In genomic region chr5:104431946-104432345, GRCh38 we compare ENCODE assay signal across 25 cellular contexts.
A peak's percentile ranks its signal among the peaks of the same experiment; 100 is the strongest.
DNase-seq lines count a peak whose midpoint lies in the region; ATAC-seq and TF ChIP-seq lines count a peak whose summit lies in the region.
"Had no signal": no experiment of that assay in that cellular context is flagged by ENCODE, and none has a peak within 500 bp of the region (broad histone marks: within the 10 kb centered on the region; RNA-seq: fewer than 3 reads in every experiment).

No MANE protein-coding gene starts in this region.

- ATAC-seq in GM18909 (IDR thresholded peaks at IDR 0.05; ENCODE audit: poor library complexity, unreplicated experiment), result no peak
- ATAC-seq: effector memory CD8-positive, alpha-beta T cell; left lobe of liver; T-helper 17 cell had no signal

- no peaks in the 10 kb centered on the region for H3K4me1 Mint-ChIP-seq in neural crest cell
- H3K4me1 Mint-ChIP-seq: CD14-positive monocyte, memory B cell, nephron progenitor cell, T-helper 17 cell had no signal

- no peaks in the 10 kb centered on the region for H3K36me3 Mint-ChIP-seq in neural crest cell (ENCODE audit: low read depth)
- H3K36me3 Mint-ChIP-seq: CD14-positive monocyte, memory B cell, type B pancreatic cell had no signal

- TF ChIP-seq CTCF in neural crest cell (conservative IDR thresholded peaks at IDR 0.05), result no peak

- H3K27ac Mint-ChIP-seq in neural crest cell (ENCODE audit: unreplicated experiment), result peak overlapping the region; percentile 43
- H3K27ac Mint-ChIP-seq: CD14-positive monocyte; effector memory CD8-positive, alpha-beta T cell; memory B cell; nephron progenitor cell; T-helper 17 cell; type B pancreatic cell had no signal

- DNase-seq in NCI-H2081 (lab: John Stamatoyannopoulos, UW), result peak; percentile 15 to 39
- no peak for DNase-seq in NCI-H2081 treated with DMSO at 0.1 percent for 48 hours (lab: John Stamatoyannopoulos, UW)
- DNase-seq in NCI-H1694 (lab: John Stamatoyannopoulos, UW), result peak; percentile 97
- DNase-seq in NCI-H82 treated with DMSO at 0.1 percent for 48 hours (lab: John Stamatoyannopoulos, UW; ENCODE audit: unreplicated experiment), result peak; percentile 73
- DNase-seq in neural crest cell (ENCODE audit: low read depth, low spot score), result no peak
- no peak for DNase-seq in NCI-H1417 treated with DMSO at 0.1 percent for 48 hours (lab: John Stamatoyannopoulos, UW)
- DNase-seq in activated gamma-delta T cell treated with Interleukin-2 at 50 U/mL for 16 hours, result no peak
- DNase-seq: 8988T; activated CD4-positive, alpha-beta T cell treated with anti-CD3 and anti-CD28 coated beads, Interleukin-2, amount 50 U/mL, for 48 hours; activated naive CD4-positive, alpha-beta T cell treated with Interleukin-2 at 50 U/mL for 16 hours; activated T-cell treated with anti-CD3 and anti-CD28 coated beads, Interleukin-2, amount 50 U/mL, for 48 hours; Caco-2; central memory CD4-positive, alpha-beta T cell; cortex of kidney; effector memory CD8-positive, alpha-beta T cell; nephron progenitor cell; PC-9; stimulated activated CD4-positive, alpha-beta T cell treated with anti-CD3 and anti-CD28 coated beads, Interleukin-15, amount 100 ng/mL, for 24 hours; stimulated activated CD4-positive, alpha-beta T cell treated with anti-CD3 and anti-CD28 coated beads, Interleukin-4, amount 100 ng/mL, for 4 hours; T-helper 17 cell had no signal

- no peaks in the 10 kb centered on the region for H3K9me3 Mint-ChIP-seq in neural crest cell
- H3K9me3 Mint-ChIP-seq: CD14-positive monocyte, memory B cell, nephron progenitor cell, type B pancreatic cell had no signal

- no peaks in the 10 kb centered on the region for H3K27me3 Mint-ChIP-seq in neural crest cell (ENCODE audit: low read depth)
- H3K27me3 Mint-ChIP-seq: effector memory CD8-positive, alpha-beta T cell; memory B cell; T-helper 17 cell; type B pancreatic cell had no signal

- no peak overlapping the region for H3K4me3 Mint-ChIP-seq in neural crest cell
- H3K4me3 Mint-ChIP-seq: CD14-positive monocyte; effector memory CD8-positive, alpha-beta T cell; memory B cell; nephron progenitor cell; T-helper 17 cell; type B pancreatic cell had no signal

Comparison
In these comparisons a context has a peak if more than half of its experiments do, and no peak if none do; other contexts are left out.
1. DNase-seq: peak in NCI-H2081 (2 of 2), NCI-H1694 (single experiment) and NCI-H82 treated with DMSO at 0.1 percent for 48 hours (single experiment); none in NCI-H2081 treated with DMSO at 0.1 percent for 48 hours (single experiment), neural crest cell (single experiment), NCI-H1417 treated with DMSO at 0.1 percent for 48 hours (single experiment) and activated gamma-delta T cell treated with Interleukin-2 at 50 U/mL for 16 hours (single experiment).